12 cellular contexts compared by ENCODE assay signal in the genomic region with DNA sequence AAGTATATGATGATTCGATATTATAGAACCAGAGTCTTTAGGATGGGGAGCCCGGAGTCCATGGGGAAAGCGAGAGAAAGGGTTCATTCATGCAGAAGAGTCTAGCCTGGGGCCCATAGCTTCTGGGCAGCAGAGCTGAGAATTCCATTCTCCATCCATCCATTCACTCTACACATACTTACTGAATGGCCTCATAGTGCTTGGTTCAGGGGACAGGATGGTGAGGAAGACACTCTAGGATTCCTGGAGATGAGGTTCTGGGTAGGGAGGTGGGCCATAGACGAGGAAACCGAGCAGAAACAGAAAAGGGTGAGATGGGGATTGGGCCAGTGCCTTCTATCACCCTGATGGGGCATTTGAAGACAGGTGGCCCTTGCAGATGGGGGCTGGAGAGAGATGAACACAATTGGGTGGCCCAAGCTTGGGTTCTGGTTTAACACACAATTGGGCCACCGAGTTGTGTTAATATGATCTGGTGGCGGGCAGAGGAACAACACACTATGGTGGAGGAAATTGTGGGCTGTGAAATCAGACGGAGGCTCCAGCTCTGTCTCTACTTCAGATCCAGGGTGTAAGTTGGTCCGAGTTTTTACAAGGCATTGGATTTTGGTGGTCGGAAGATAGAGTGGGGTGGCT. TPM values are rescaled to one million over a fixed set of nuclear protein-coding genes. Genes with fewer than 3 reads are reported as not detected.
A peak's percentile ranks its signal among the peaks of the same experiment; 100 is the strongest.
DNase-seq lines count a peak whose midpoint lies in the region; ATAC-seq and TF ChIP-seq lines count a peak whose summit lies in the region.
"Had no signal": no experiment of that assay in that cellular context is flagged by ENCODE, and none has a peak within 500 bp of the region (broad histone marks: within the 10 kb centered on the region; RNA-seq: fewer than 3 reads in every experiment).

No MANE protein-coding gene starts in this region.

- peaks cover 27% of the 10 kb centered on the region for H3K4me1 Mint-ChIP-seq in Caco-2 (ENCODE audit: low read depth, unreplicated experiment)

- no peaks in the 10 kb centered on the region for H3K9me3 ChIP-seq in Caco-2
- no peaks in the 10 kb centered on the region for H3K9me3 ChIP-seq in SJCRH30 (replicated peaks)

- H3K27me3 ChIP-seq in Caco-2 (replicated peaks; ENCODE audit: control insufficient read depth, insufficient read depth, low read length) (no peaks in the 10 kb centered on the region), SJCRH30 (no peaks in the 10 kb centered on the region)

- no peak for ATAC-seq in GM18517 (IDR thresholded peaks at IDR 0.05; ENCODE audit: unreplicated experiment)

- POLR2A ChIA-PET in Caco-2 (lab: Charles Lee) = interaction anchor here (0.8 kb wide), 1 partner anchor 133 kb away, joined by 4 read pairs; no protein-coding TSS in a partner anchor

- CTCF ChIA-PET in Caco-2 (lab: Charles Lee) = interaction anchor here (0.5 to 2.7 kb wide), 16 partner anchors 10 to 124 kb away, joined by 3 to 9 read pairs (median 5); no protein-coding TSS in a partner anchor

- BruUV-seq in Caco-2 (replicated peaks; lab: Mats Ljungman, UMichigan) = TSS peak; percentile 81

- H3K27ac ChIP-seq in SJCRH30 = peak overlapping the region; percentile 66

- peaks cover 33% of the 10 kb centered on the region for H3K4me1 ChIP-seq in Caco-2
- peaks cover 35% of the 10 kb centered on the region for H3K4me1 ChIP-seq in SJCRH30

- H3K36me3 Mint-ChIP-seq in Caco-2 (ENCODE audit: insufficient read depth, unreplicated experiment) = no peaks in the 10 kb centered on the region
- H3K36me3 Mint-ChIP-seq: activated naive CD4-positive, alpha-beta T cell treated with anti-CD3 and anti-CD28 coated beads, Interleukin-2, amount 50 U/mL, for 72 hours; stimulated activated effector memory CD8-positive, alpha-beta T cell treated with anti-CD3 and anti-CD28 coated beads, Interleukin-12 subunit alpha, Interleukin-12 subunit beta, amount 100 ng/mL, for 72 hours had no signal

- intact Hi-C loops in Caco-2 (cut with micrococcal nuclease; ENCODE audit: unreplicated experiment) = loop anchor here (2.0 to 5.0 kb wide), 4 partner anchors 17 to 48 kb away; no protein-coding TSS in a partner anchor

- no peaks in the 10 kb centered on the region for H3K27me3 Mint-ChIP-seq in Caco-2 (ENCODE audit: insufficient read depth, unreplicated experiment)

- H3K36me3 ChIP-seq in Caco-2 (ENCODE audit: control insufficient read depth, insufficient read depth, low read length) (no peaks in the 10 kb centered on the region), SJCRH30 (no peaks in the 10 kb centered on the region)

- DNase-seq in Caco-2 = no peak
- DNase-seq in SJCRH30 = no peak
- peak; percentile 12 for DNase-seq in fibroblast of pulmonary artery (ENCODE audit: low read depth)
- peak; percentile 66 for DNase-seq in retina
- no peak for DNase-seq in GM03348 (ENCODE audit: low spot score)
- DNase-seq in GM20000 (ENCODE audit: low spot score) = no peak
- DNase-seq in GOT3 (lab: John Stamatoyannopoulos, UW) = no peak

- no peak overlapping the region for H3K4me3 Mint-ChIP-seq in Caco-2 (ENCODE audit: unreplicated experiment)
- H3K4me3 Mint-ChIP-seq: stimulated activated effector memory CD8-positive, alpha-beta T cell treated with anti-CD3 and anti-CD28 coated beads, Interleukin-12 subunit alpha, Interleukin-12 subunit beta, amount 100 ng/mL, for 72 hours had no signal

- TF ChIP-seq CTCF in Caco-2 (IDR thresholded peaks at IDR 0.05; ENCODE audit: insufficient read depth in 1 of 2, low read depth in 1 of 2, low read length in 1 of 2, severe bottlenecking in 1 of 2, unreplicated experiment in 1 of 2) (no peak), fibroblast of pulmonary artery (IDR thresholded peaks at IDR 0.05; ENCODE audit: low read length, missing control alignments) (no peak), GM20000 (IDR thresholded peaks at IDR 0.05; ENCODE audit: extremely low read depth, missing control alignments) (no peak)

- peak overlapping the region; percentile 89 for H3K27ac Mint-ChIP-seq in Caco-2 (ENCODE audit: unreplicated experiment)
- H3K27ac Mint-ChIP-seq: stimulated activated effector memory CD8-positive, alpha-beta T cell treated with anti-CD3 and anti-CD28 coated beads, Interleukin-12 subunit alpha, Interleukin-12 subunit beta, amount 100 ng/mL, for 72 hours had no signal

- H3K4me3 ChIP-seq in Caco-2 (ENCODE audit: low read depth, low read length) = no peak overlapping the region
- no peak overlapping the region for H3K4me3 ChIP-seq in SJCRH30
- H3K4me3 ChIP-seq in fibroblast of pulmonary artery (replicated peaks; ENCODE audit: low read depth, low read length) = no peak overlapping the region
- H3K4me3 ChIP-seq: lung had no signal

- no peaks in the 10 kb centered on the region for H3K9me3 Mint-ChIP-seq in Caco-2 (ENCODE audit: unreplicated experiment)
- H3K9me3 Mint-ChIP-seq: activated naive CD4-positive, alpha-beta T cell treated with anti-CD3 and anti-CD28 coated beads, Interleukin-2, amount 50 U/mL, for 72 hours; stimulated activated effector memory CD8-positive, alpha-beta T cell treated with anti-CD3 and anti-CD28 coated beads, Interleukin-12 subunit alpha, Interleukin-12 subunit beta, amount 100 ng/mL, for 72 hours had no signal

RNA-seq across cellular contexts. Expression of gene KRT86, which starts 5.4 kb away (rescaled TPM):
- total RNA-seq in Caco-2 (2022) = not detected in 2 replicates
- total RNA-seq in SJCRH30 (2014; rRNA removed; shearing (Covaris generic)) = 0.25 and 0.30 TPM in 2 replicates
- total RNA-seq: esophagus mucosa had no signal

RNA-seq across cellular contexts. Expression of gene KRT81, which starts 11.5 kb away (rescaled TPM):
- total RNA-seq in Caco-2 (2022) = 0.28 and 0.45 TPM in 2 replicates
- total RNA-seq in SJCRH30 (2014; rRNA removed; shearing (Covaris generic)) = 0.06 TPM in 1 of 2 replicates, not detected in the other
- total RNA-seq: activated naive CD4-positive, alpha-beta T cell treated with anti-CD3 and anti-CD28 coated beads, Interleukin-2, amount 50 U/mL, for 72 hours; esophagus mucosa had no signal

RNA-seq across cellular contexts. Expression of gene KRT83, which starts 41.4 kb away (rescaled TPM):
- total RNA-seq in Caco-2 (2022) = not detected in 2 replicates
- total RNA-seq in SJCRH30 (2014; rRNA removed; shearing (Covaris generic)) = not detected in 2 replicates
- total RNA-seq: activated naive CD4-positive, alpha-beta T cell treated with anti-CD3 and anti-CD28 coated beads, Interleukin-2, amount 50 U/mL, for 72 hours; esophagus mucosa; lung had no signal

RNA-seq across cellular contexts. Expression of gene KRT7, which starts 46.8 kb away (rescaled TPM):
- 13.9 and 19.9 TPM in 2 replicates for total RNA-seq in Caco-2 (2022)
- 1.5 and 2.8 TPM in 2 replicates for total RNA-seq in SJCRH30 (2014; rRNA removed; shearing (Covaris generic))

Comparison
In these comparisons a context has a peak if more than half of its experiments do, and no peak if none do; other contexts are left out.
1. DNase-seq: peak in fibroblast of pulmonary artery (single experiment) and retina (single experiment); none in Caco-2 (0 of 2), SJCRH30 (0 of 2), GM03348 (single experiment), GM20000 (single experiment) and GOT3 (single experiment).